In the genomic region with DNA sequence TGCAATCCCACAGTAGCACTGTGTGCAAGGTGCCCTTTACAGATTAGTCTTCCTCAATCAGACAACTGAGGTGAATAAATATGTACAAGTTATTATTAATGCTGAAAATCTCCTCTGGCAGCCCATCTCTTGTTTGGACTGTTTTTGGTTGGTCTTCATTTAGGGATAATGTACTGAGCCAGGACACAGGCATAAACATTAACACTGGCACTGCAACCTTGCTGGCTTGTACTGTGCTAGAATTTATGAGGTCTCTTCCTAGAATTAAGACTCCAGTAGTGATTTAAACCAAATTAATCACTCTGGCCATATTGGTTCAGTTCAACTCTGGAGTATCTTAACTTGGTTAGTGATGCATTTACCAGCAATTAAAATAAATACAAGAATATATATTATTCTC, we compare ENCODE assay signal across 2 cellular contexts.
TF ChIP-seq lines count a peak whose summit lies in the region.

No MANE protein-coding gene starts in this region.

TF ChIP-seq in IMR-90, 13 proteins besides CTCF, POLR2A, EP300 and RAD21:
- no peak for TF ChIP-seq RFX5 (IDR thresholded peaks at IDR 0.05; ENCODE audit: low read depth, low read length)
- TF ChIP-seq BHLHE40 (IDR thresholded peaks at IDR 0.05; ENCODE audit: low read depth, low read length), result no peak
- TF ChIP-seq, protein P1, sequence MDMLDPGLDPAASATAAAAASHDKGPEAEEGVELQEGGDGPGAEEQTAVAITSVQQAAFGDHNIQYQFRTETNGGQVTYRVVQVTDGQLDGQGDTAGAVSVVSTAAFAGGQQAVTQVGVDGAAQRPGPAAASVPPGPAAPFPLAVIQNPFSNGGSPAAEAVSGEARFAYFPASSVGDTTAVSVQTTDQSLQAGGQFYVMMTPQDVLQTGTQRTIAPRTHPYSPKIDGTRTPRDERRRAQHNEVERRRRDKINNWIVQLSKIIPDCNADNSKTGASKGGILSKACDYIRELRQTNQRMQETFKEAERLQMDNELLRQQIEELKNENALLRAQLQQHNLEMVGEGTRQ (IDR thresholded peaks at IDR 0.05; ENCODE audit: low read depth, low read length), result no peak
- TF ChIP-seq FOS (IDR thresholded peaks at IDR 0.05; ENCODE audit: low read depth, low read length), result no peak
- no peak for TF ChIP-seq CEBPB (IDR thresholded peaks at IDR 0.05; ENCODE audit: low read depth, low read length)
- no peak for TF ChIP-seq MXI1 (IDR thresholded peaks at IDR 0.05; ENCODE audit: borderline replicate concordance, low read depth, low read length)
- no peak for TF ChIP-seq MAZ (IDR thresholded peaks at IDR 0.05; ENCODE audit: borderline replicate concordance, low read depth, low read length)
- TF ChIP-seq CHD1 (IDR thresholded peaks at IDR 0.05; ENCODE audit: low read depth, low read length), result no peak
- no peak for TF ChIP-seq NFE2L2 (IDR thresholded peaks at IDR 0.05; ENCODE audit: low read depth, low read length)
- no peak for TF ChIP-seq ELK1 (IDR thresholded peaks at IDR 0.05; ENCODE audit: borderline replicate concordance, low read depth, low read length)
- no peak for TF ChIP-seq MAFK (IDR thresholded peaks at IDR 0.05; ENCODE audit: low read depth, low read length)
- TF ChIP-seq SMC3 (IDR thresholded peaks at IDR 0.05; ENCODE audit: low read depth, low read length), result no peak
- no peak for TF ChIP-seq RCOR1 (IDR thresholded peaks at IDR 0.05; ENCODE audit: insufficient replicate concordance, low read length)

TF ChIP-seq in H1, 55 proteins besides CTCF, POLR2A, EP300 and RAD21:
- TF ChIP-seq CBX5 (IDR thresholded peaks at IDR 0.05; ENCODE audit: low read depth, low read length), result no peak
- no peak for TF ChIP-seq KDM4A (IDR thresholded peaks at IDR 0.05; ENCODE audit: low read depth, low read length, severe bottlenecking)
- no peak for TF ChIP-seq SP2 (IDR thresholded peaks at IDR 0.05; ENCODE audit: low read length)
- TF ChIP-seq SP4 (IDR thresholded peaks at IDR 0.05; ENCODE audit: low read length), result no peak
- TF ChIP-seq JUN (IDR thresholded peaks at IDR 0.05; ENCODE audit: low read depth, low read length), result no peak
- TF ChIP-seq SIX5 (IDR thresholded peaks at IDR 0.05; ENCODE audit: low read depth, low read length), result no peak
- no peak for TF ChIP-seq ASH2L (IDR thresholded peaks at IDR 0.05; ENCODE audit: low read length)
- TF ChIP-seq HDAC2 (IDR thresholded peaks at IDR 0.05; ENCODE audit: borderline replicate concordance in 1 of 2, low read depth in 2 of 2, low read length in 2 of 2), result no peak
- TF ChIP-seq GABPA (IDR thresholded peaks at IDR 0.05; ENCODE audit: borderline replicate concordance, insufficient read depth, low read length), result no peak
- no peak for TF ChIP-seq RBBP5 (IDR thresholded peaks at IDR 0.05; ENCODE audit: borderline replicate concordance, low read depth, low read length)
- no peak for TF ChIP-seq SIN3A (conservative IDR thresholded peaks at IDR 0.05 in 1 of 2, IDR thresholded peaks at IDR 0.05 in 1 of 2; ENCODE audit: low read depth in 1 of 2, low read length in 2 of 2)
- TF ChIP-seq FOSL1 (IDR thresholded peaks at IDR 0.05; ENCODE audit: insufficient read depth, low read depth, low read length), result no peak
- TF ChIP-seq JUND (IDR thresholded peaks at IDR 0.05; ENCODE audit: low read length), result no peak
- TF ChIP-seq KDM1A (IDR thresholded peaks at IDR 0.05; ENCODE audit: borderline replicate concordance, low read length), result no peak
- no peak for TF ChIP-seq CBX8 (IDR thresholded peaks at IDR 0.05; ENCODE audit: borderline replicate concordance, low read depth, low read length)
- TF ChIP-seq CHD2 (IDR thresholded peaks at IDR 0.05; ENCODE audit: low read length), result no peak
- TF ChIP-seq KDM5A (IDR thresholded peaks at IDR 0.05; ENCODE audit: low read length), result no peak
- TF ChIP-seq RNF2 (IDR thresholded peaks at IDR 0.05; ENCODE audit: borderline replicate concordance, low read depth, low read length, missing control alignments, poor library complexity, severe bottlenecking), result no peak
- no peak for TF ChIP-seq YY1 (IDR thresholded peaks at IDR 0.05; ENCODE audit: low read depth, low read length)
